ENCODE assay signal across 18 cellular contexts in genomic region chr2:46831037-46831868, GRCh38.
DNase-seq lines count a peak whose midpoint lies in the region; ATAC-seq and TF ChIP-seq lines count a peak whose summit lies in the region.
"Had no signal": no experiment of that assay in that cellular context is flagged by ENCODE, and none has a peak within 500 bp of the region (broad histone marks: within the 10 kb centered on the region; RNA-seq: fewer than 3 reads in every experiment).

No MANE protein-coding gene starts in this region.

- no peak overlapping the region for H3K4me3 ChIP-seq in right cardiac atrium (ENCODE audit: low read length)
- H3K4me3 ChIP-seq: adrenal gland, lower lobe of right lung, tibial artery had no signal

- H3K27me3 Mint-ChIP-seq in nephron (ENCODE audit: low read depth) = no peaks in the 10 kb centered on the region

- no peak overlapping the region for H3K4me3 Mint-ChIP-seq in nephron
- H3K4me3 Mint-ChIP-seq: activated CD4-positive, alpha-beta memory T cell treated with anti-CD3 and anti-CD28 coated beads, Interleukin-2, amount 10 ng/mL, durations not matched to agents 7 days and 5 days; CD8-positive, alpha-beta memory T cell; central memory CD8-positive, alpha-beta T cell; naive B cell; WTC11 had no signal

- DNase-seq in cardiac septum (ENCODE audit: low spot score) (peak; percentile 17), right cardiac atrium (no peak), dedifferentiated amniotic fluid mesenchymal stem cell (ENCODE audit: extremely low spot score) (peak; percentile 53), nucleus accumbens (lab: John Stamatoyannopoulos, UW) (no peak), islet precursor cell (no peak), SW480 (ENCODE audit: low spot score) (no peak)
- DNase-seq: activated CD4-positive, alpha-beta memory T cell treated with anti-CD3 and anti-CD28 coated beads, Interleukin-2, amount 10 ng/mL, durations not matched to agents 7 days and 5 days; CD8-positive, alpha-beta memory T cell; lower lobe of right lung; naive B cell; NCI-H226; T-helper 2 cell had no signal

- H3K27me3 ChIP-seq in right cardiac atrium (ENCODE audit: control insufficient read depth, insufficient read depth) = no peaks in the 10 kb centered on the region
- H3K27me3 ChIP-seq: adrenal gland, tibial artery had no signal

- no peaks in the 10 kb centered on the region for H3K9me3 ChIP-seq in right cardiac atrium (ENCODE audit: control insufficient read depth, low read length)
- H3K9me3 ChIP-seq: adrenal gland, lower lobe of right lung, tibial artery had no signal

- no peak for TF ChIP-seq CTCF in nephron (IDR thresholded peaks at IDR 0.05; ENCODE audit: unreplicated experiment in 3 of 3)

- H3K9me3 Mint-ChIP-seq in nephron = peaks cover 5% of the 10 kb centered on the region
- H3K9me3 Mint-ChIP-seq: activated CD4-positive, alpha-beta memory T cell treated with anti-CD3 and anti-CD28 coated beads, Interleukin-2, amount 10 ng/mL, durations not matched to agents 7 days and 5 days had no signal

- H3K4me1 Mint-ChIP-seq in nephron = peaks cover 12% of the 10 kb centered on the region
- H3K4me1 Mint-ChIP-seq: activated CD4-positive, alpha-beta memory T cell treated with anti-CD3 and anti-CD28 coated beads, Interleukin-2, amount 10 ng/mL, durations not matched to agents 7 days and 5 days; CD8-positive, alpha-beta memory T cell; central memory CD8-positive, alpha-beta T cell; WTC11 had no signal

- H3K27ac Mint-ChIP-seq in nephron = peak overlapping the region in 2 of 3 experiments; percentile 50 to 86
- H3K27ac Mint-ChIP-seq: activated CD4-positive, alpha-beta memory T cell treated with anti-CD3 and anti-CD28 coated beads, Interleukin-2, amount 10 ng/mL, durations not matched to agents 7 days and 5 days; CD8-positive, alpha-beta memory T cell; WTC11 had no signal

- intact Hi-C loops in cardiac septum (cut with DNase I) = no loop called here
- intact Hi-C loops in right cardiac atrium (cut with DNase I) = no loop called here

- WGBS in right cardiac atrium = 80% methylated on average over 7 of the region's 7 CpGs

- ATAC-seq in right cardiac atrium (no peak), HG03108 (IDR thresholded peaks at IDR 0.05; ENCODE audit: unreplicated experiment) (no peak)
- ATAC-seq: lower lobe of right lung, WTC11 had no signal

- no peak overlapping the region for H3K27ac ChIP-seq in right cardiac atrium (ENCODE audit: low read length)
- H3K27ac ChIP-seq: lower lobe of right lung, tibial artery had no signal

- peaks cover 8% of the 10 kb centered on the region for H3K4me1 ChIP-seq in right cardiac atrium (ENCODE audit: control insufficient read depth, insufficient read depth, low read length)
- H3K4me1 ChIP-seq: adrenal gland, lower lobe of right lung had no signal

- no peaks in the 10 kb centered on the region for H3K36me3 Mint-ChIP-seq in nephron (ENCODE audit: low read depth)
- H3K36me3 Mint-ChIP-seq: WTC11 had no signal

Comparison
In these comparisons a context has a peak if more than half of its experiments do, and no peak if none do; other contexts are left out.
1. DNase-seq: peak in cardiac septum (single experiment) and dedifferentiated amniotic fluid mesenchymal stem cell (single experiment); none in right cardiac atrium (0 of 3), nucleus accumbens (0 of 56), islet precursor cell (single experiment) and SW480 (single experiment).